In the genomic region with DNA sequence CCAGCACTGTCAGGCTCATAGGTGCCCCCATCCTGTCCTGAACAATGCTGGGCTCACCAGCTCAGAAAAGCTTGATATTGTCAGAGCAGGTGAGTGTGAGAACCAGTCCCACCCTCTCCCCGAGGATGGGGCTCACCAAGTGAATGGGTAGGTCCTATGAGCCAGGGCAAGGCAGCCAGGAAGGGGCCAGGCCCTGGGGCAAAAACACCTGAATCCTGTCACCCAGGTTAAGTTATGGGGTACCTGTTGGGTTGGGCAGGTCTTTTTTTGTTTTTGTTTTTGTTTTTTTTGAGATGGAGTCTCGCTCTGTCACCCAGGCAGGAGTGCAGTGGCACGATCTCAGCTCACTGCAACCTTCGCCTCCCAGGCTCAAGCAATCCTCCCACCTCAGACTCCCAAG, we compare ENCODE assay signal across 2 cellular contexts.
TF ChIP-seq lines count a peak whose summit lies in the region.

No MANE protein-coding gene starts in this region.

TF ChIP-seq in HEK293, 187 proteins besides CTCF, POLR2A, EP300 and RAD21:
- TF ChIP-seq, protein P1, sequence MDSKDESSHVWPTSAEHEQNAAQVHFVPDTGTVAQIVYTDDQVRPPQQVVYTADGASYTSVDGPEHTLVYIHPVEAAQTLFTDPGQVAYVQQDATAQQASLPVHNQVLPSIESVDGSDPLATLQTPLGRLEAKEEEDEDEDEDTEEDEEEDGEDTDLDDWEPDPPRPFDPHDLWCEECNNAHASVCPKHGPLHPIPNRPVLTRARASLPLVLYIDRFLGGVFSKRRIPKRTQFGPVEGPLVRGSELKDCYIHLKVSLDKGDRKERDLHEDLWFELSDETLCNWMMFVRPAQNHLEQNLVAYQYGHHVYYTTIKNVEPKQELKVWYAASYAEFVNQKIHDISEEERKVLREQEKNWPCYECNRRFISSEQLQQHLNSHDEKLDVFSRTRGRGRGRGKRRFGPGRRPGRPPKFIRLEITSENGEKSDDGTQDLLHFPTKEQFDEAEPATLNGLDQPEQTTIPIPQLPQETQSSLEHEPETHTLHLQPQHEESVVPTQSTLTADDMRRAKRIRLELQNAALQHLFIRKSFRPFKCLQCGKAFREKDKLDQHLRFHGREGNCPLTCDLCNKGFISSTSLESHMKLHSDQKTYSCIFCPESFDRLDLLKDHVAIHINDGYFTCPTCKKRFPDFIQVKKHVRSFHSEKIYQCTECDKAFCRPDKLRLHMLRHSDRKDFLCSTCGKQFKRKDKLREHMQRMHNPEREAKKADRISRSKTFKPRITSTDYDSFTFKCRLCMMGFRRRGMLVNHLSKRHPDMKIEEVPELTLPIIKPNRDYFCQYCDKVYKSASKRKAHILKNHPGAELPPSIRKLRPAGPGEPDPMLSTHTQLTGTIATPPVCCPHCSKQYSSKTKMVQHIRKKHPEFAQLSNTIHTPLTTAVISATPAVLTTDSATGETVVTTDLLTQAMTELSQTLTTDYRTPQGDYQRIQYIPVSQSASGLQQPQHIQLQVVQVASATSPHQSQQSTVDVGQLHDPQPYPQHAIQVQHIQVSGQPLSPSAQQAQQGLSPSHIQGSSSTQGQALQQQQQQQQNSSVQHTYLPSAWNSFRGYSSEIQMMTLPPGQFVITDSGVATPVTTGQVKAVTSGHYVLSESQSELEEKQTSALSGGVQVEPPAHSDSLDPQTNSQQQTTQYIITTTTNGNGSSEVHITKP (tag by site-specific recombination; IDR thresholded peaks at IDR 0.05) = peak; percentile 75

TF ChIP-seq in K562, 482 proteins besides CTCF, POLR2A, EP300 and RAD21:
- TF ChIP-seq, protein P1 (IDR thresholded peaks at IDR 0.05; ENCODE audit: partially characterized antibody) = peak; percentile 43
TF ChIP-seq in K562: peak in this region for 1; not testable (repeated sequence) for 481.
